Comparison of ENCODE assay signal across 8 cellular contexts in genomic region chr5:14664270-14665109, GRCh38. TPM values are rescaled to one million over a fixed set of nuclear protein-coding genes. Genes with fewer than 3 reads are reported as not detected.
DNase-seq lines count a peak whose midpoint lies in the region; ATAC-seq and TF ChIP-seq lines count a peak whose summit lies in the region.

TSS of gene OTULIN (plus strand) at chr5:14664718. CDS start at chr5:14664826, 108 bp downstream.

- no CpG with 5 or more reads among the region's 116 CpGs for WGBS in trophoblast cell (ENCODE audit: extremely low coverage, insufficient coverage, insufficient read length)
- 0 to 3% methylated on average over 21 to 77 of the region's 116 CpGs for WGBS in tibial nerve, 2 donors

- H3K27ac ChIP-seq in SU-DHL-6 (ENCODE audit: low read depth, low read length) (peak within 1 kb of the TSS; percentile 76), trophoblast cell (ENCODE audit: low read depth, low read length) (peak within 1 kb of the TSS; percentile 81), tibial nerve (peak within 1 kb of the TSS; percentile 73 to 95 (median 90))

- peak within 1 kb of the TSS; percentile 13 for H4K12ac ChIP-seq in trophoblast cell (ENCODE audit: low read depth, low read length)

- peaks cover 28% of the 10 kb centered on the region for H3K36me3 Mint-ChIP-seq in activated naive CD8-positive, alpha-beta T cell treated with anti-CD3 and anti-CD28 coated beads, Interleukin-2, amount 10 ng/mL, durations not matched to agents 7 days and 5 days

- peak within 1 kb of the TSS; percentile 76 for H4K91ac ChIP-seq in trophoblast cell (ENCODE audit: low read depth, low read length)

- peak within 1 kb of the TSS; percentile 58 for H4K8ac ChIP-seq in trophoblast cell (ENCODE audit: low read depth, low read length)

- H2BK120ac ChIP-seq in trophoblast cell (ENCODE audit: insufficient read depth, low read length, poor library complexity), result peak within 1 kb of the TSS; percentile 28

- peak within 1 kb of the TSS; percentile 20 for H2BK5ac ChIP-seq in trophoblast cell (ENCODE audit: low read depth, low read length, poor library complexity)

- H3K4me1 ChIP-seq in trophoblast cell (ENCODE audit: control insufficient read depth in 1 of 2, insufficient read depth in 2 of 2, low read length in 2 of 2) (peaks cover 2 to 4% of the 10 kb centered on the region in 2 experiments), tibial nerve (peaks cover 3 to 49% (median 21%) of the 10 kb centered on the region in 4 donors)

- H3K9me3 ChIP-seq in SU-DHL-6 (ENCODE audit: insufficient read depth, low read length), result no peaks in the 10 kb centered on the region
- H3K9me3 ChIP-seq in trophoblast cell (ENCODE audit: insufficient read depth, low read depth, low read length), result no peaks in the 10 kb centered on the region
- H3K9me3 ChIP-seq in tibial nerve, result no peaks in the 10 kb centered on the region

- H3K4me2 ChIP-seq in SU-DHL-6 (ENCODE audit: low read depth, low read length, poor library complexity, severe bottlenecking), result peak within 1 kb of the TSS; percentile 94
- peak within 1 kb of the TSS; percentile 93 for H3K4me2 ChIP-seq in trophoblast cell (ENCODE audit: low read length)

- peaks cover 58% of the 10 kb centered on the region for H3K4me1 Mint-ChIP-seq in activated naive CD8-positive, alpha-beta T cell treated with anti-CD3 and anti-CD28 coated beads, Interleukin-2, amount 10 ng/mL, durations not matched to agents 7 days and 5 days

- no peaks in the 10 kb centered on the region for H3K9me2 ChIP-seq in SU-DHL-6 (replicated peaks; ENCODE audit: insufficient read depth, low read length)

- peak within 1 kb of the TSS; percentile 98 for H2AFZ ChIP-seq in SU-DHL-6 (ENCODE audit: low read depth, low read length, severe bottlenecking)
- H2AFZ ChIP-seq in trophoblast cell (ENCODE audit: insufficient read depth, low read length, poor library complexity), result peak within 1 kb of the TSS; percentile 94

- peak within 1 kb of the TSS; percentile 96 for H3K4me3 Mint-ChIP-seq in activated naive CD8-positive, alpha-beta T cell treated with anti-CD3 and anti-CD28 coated beads, Interleukin-2, amount 10 ng/mL, durations not matched to agents 7 days and 5 days

- H3K27me3 Mint-ChIP-seq in activated naive CD8-positive, alpha-beta T cell treated with anti-CD3 and anti-CD28 coated beads, Interleukin-2, amount 10 ng/mL, durations not matched to agents 7 days and 5 days, result no peaks in the 10 kb centered on the region

- peak in 1 of 2 donors; percentile 94 for TF ChIP-seq EP300 in tibial nerve (IDR thresholded peaks at IDR 0.05)

- H3K27me3 ChIP-seq in SU-DHL-6 (ENCODE audit: low read length), result no peaks in the 10 kb centered on the region
- no peaks in the 10 kb centered on the region for H3K27me3 ChIP-seq in trophoblast cell (ENCODE audit: insufficient read depth, low read length)
- no peaks in the 10 kb centered on the region for H3K27me3 ChIP-seq in tibial nerve

- peak; percentile 96 for DNase-seq in GM10266 (ENCODE audit: extremely low spot score)
- DNase-seq in NB4 (ENCODE audit: low read depth), result peak; percentile 97
- peak; percentile 91 for DNase-seq in activated naive CD8-positive, alpha-beta T cell treated with anti-CD3 and anti-CD28 coated beads, Interleukin-2, amount 10 ng/mL, durations not matched to agents 7 days and 5 days
- peak; percentile 95 for DNase-seq in Right ventricle myocardium superior
- peak; percentile 93 to 96 for DNase-seq in trophoblast cell
- DNase-seq in tibial nerve (ENCODE audit: low spot score in 2 of 2), result peak; percentile 72 to 73

- H3K79me1 ChIP-seq in trophoblast cell (ENCODE audit: low read length), result peaks cover 8% of the 10 kb centered on the region

- peaks cover 21% of the 10 kb centered on the region; the same call in 1 of the 2 replicates for H4K20me1 ChIP-seq in SU-DHL-6 (ENCODE audit: low read depth, low read length)

- peak within 1 kb of the TSS; percentile 58 for H3K14ac ChIP-seq in trophoblast cell (ENCODE audit: low read length)

- peaks cover 7% of the 10 kb centered on the region; the same call in 1 of the 2 replicates for H3K36me3 ChIP-seq in SU-DHL-6 (ENCODE audit: low read length)
- H3K36me3 ChIP-seq in trophoblast cell (ENCODE audit: control insufficient read depth in 1 of 2, insufficient read depth in 2 of 2, low read length in 2 of 2), result peaks cover 0 to 3% of the 10 kb centered on the region in 2 experiments
- H3K36me3 ChIP-seq in tibial nerve, result peaks cover 0 to 4% (median 0%) of the 10 kb centered on the region in 3 donors

- peak within 1 kb of the TSS; percentile 14 for H3K18ac ChIP-seq in trophoblast cell (ENCODE audit: low read length)

- peaks cover 15% of the 10 kb centered on the region for H3F3A ChIP-seq in SU-DHL-6 (ENCODE audit: insufficient read depth)

- intact Hi-C loops in Right ventricle myocardium superior (cut with DNase I), result no loop called here

- TF ChIP-seq POLR2A in NB4 (IDR thresholded peaks at IDR 0.05; ENCODE audit: extremely low read depth, insufficient read length), result peak; percentile 91
- TF ChIP-seq POLR2A in tibial nerve (IDR thresholded peaks at IDR 0.05), result peak; percentile 77 to 94

- no peak within 1 kb of the TSS for H3K23ac ChIP-seq in trophoblast cell (ENCODE audit: low read length)

- H3K9me3 Mint-ChIP-seq in activated naive CD8-positive, alpha-beta T cell treated with anti-CD3 and anti-CD28 coated beads, Interleukin-2, amount 10 ng/mL, durations not matched to agents 7 days and 5 days, result peaks cover 3% of the 10 kb centered on the region

- POLR2A ChIA-PET in activated naive CD8-positive, alpha-beta T cell treated with anti-CD3 and anti-CD28 coated beads, Interleukin-2, amount 10 ng/mL, durations not matched to agents 7 days and 5 days (lab: Charles Lee), result interaction anchor here (0.6 to 1.4 kb wide), 4 partner anchors 9 to 299 kb away, joined by 3 read pairs; no protein-coding TSS in a partner anchor

- no peak for TF ChIP-seq CTCF in GM10266 (IDR thresholded peaks at IDR 0.05; ENCODE audit: control insufficient read depth, insufficient read depth, low read depth, missing control alignments)
- TF ChIP-seq CTCF in NB4 (IDR thresholded peaks at IDR 0.05; ENCODE audit: low read depth, low read length), result no peak
- TF ChIP-seq CTCF in SU-DHL-6 (IDR thresholded peaks at IDR 0.05; ENCODE audit: insufficient read depth, low read length, poor library complexity, severe bottlenecking), result no peak
- peak in 2 of 5 experiments; percentile 34 to 47 for TF ChIP-seq CTCF in tibial nerve (IDR thresholded peaks at IDR 0.05)

- peak within 1 kb of the TSS; percentile 99 for H3K27ac Mint-ChIP-seq in activated naive CD8-positive, alpha-beta T cell treated with anti-CD3 and anti-CD28 coated beads, Interleukin-2, amount 10 ng/mL, durations not matched to agents 7 days and 5 days

- no peak within 1 kb of the TSS for H2BK12ac ChIP-seq in trophoblast cell (ENCODE audit: low read length)

- H3K4me3 ChIP-seq in NB4 (ENCODE audit: low read depth, low read length) (peak within 1 kb of the TSS; percentile 87), SU-DHL-6 (ENCODE audit: insufficient read depth, low read length, poor library complexity, severe bottlenecking) (peak within 1 kb of the TSS; percentile 84), trophoblast cell (ENCODE audit: low read depth, low read length) (peak within 1 kb of the TSS; percentile 89), tibial nerve (peak within 1 kb of the TSS; percentile 60 to 83 (median 74))

- ATAC-seq in HG02571 (IDR thresholded peaks at IDR 0.05; ENCODE audit: unreplicated experiment), result peak; percentile 60
- peak; percentile 81 for ATAC-seq in activated naive CD8-positive, alpha-beta T cell treated with anti-CD3 and anti-CD28 coated beads, Interleukin-2, amount 10 ng/mL, durations not matched to agents 7 days and 5 days (ENCODE audit: low read depth)
- ATAC-seq in Right ventricle myocardium superior (ENCODE audit: poor library complexity), result peak; percentile 98

- H3K9ac ChIP-seq in SU-DHL-6 (ENCODE audit: low read length), result peak within 1 kb of the TSS; percentile 91
- H3K9ac ChIP-seq in trophoblast cell (ENCODE audit: low read length), result peak within 1 kb of the TSS; percentile 89

- H2AK5ac ChIP-seq in trophoblast cell (ENCODE audit: low read length), result peak within 1 kb of the TSS; percentile 11

- peaks cover 52% of the 10 kb centered on the region for H3K79me2 ChIP-seq in SU-DHL-6 (ENCODE audit: insufficient read depth, low read length)
- peaks cover 11% of the 10 kb centered on the region for H3K79me2 ChIP-seq in trophoblast cell (ENCODE audit: control insufficient read depth, insufficient read depth, low read length, poor library complexity)

- peak within 1 kb of the TSS; percentile 16 for H3K4ac ChIP-seq in trophoblast cell (ENCODE audit: low read depth, low read length)

RNA-seq across cellular contexts. Expression of gene OTULIN, which starts in this region (rescaled TPM):
- total RNA-seq in activated naive CD8-positive, alpha-beta T cell treated with anti-CD3 and anti-CD28 coated beads, Interleukin-2, amount 10 ng/mL, durations not matched to agents 7 days and 5 days, result 10 to 100 TPM; 82.7 to 86.6 TPM
- total RNA-seq in Right ventricle myocardium superior, result 23.1 TPM
- 8.8 and 9.2 TPM in 2 replicates for polyA plus RNA-seq in trophoblast cell (2013)
- 10 to 100 TPM; 37.7 to 59.2 (median 43.1) TPM for total RNA-seq in tibial nerve

Comparison
In these comparisons a context has a peak if more than half of its experiments do, and no peak if none do; other contexts are left out.
1. Peak in every context shown above with its lines: DNase-seq, ATAC-seq, H3K4me3 ChIP-seq and H3K27ac ChIP-seq.